ENCODE assay signal across 16 cellular contexts in the genomic region with DNA sequence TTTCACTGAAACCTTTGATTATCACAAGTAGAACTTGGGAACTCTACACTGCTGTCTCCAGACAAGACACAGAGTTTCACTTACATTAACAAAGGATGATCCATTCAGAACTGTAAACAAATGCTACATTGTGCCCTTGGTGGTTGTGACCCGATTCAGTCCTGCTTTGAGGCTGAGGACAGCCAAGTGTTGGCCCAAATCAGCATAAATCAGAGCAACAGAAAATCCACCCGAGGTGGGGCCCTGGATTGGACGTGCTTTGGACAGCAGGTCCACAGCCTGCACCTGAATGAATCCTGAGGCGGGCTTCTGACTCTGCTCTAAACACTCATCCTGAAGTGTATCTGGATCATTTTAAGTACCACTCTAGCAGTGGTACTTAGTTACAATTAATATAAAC.
DNase-seq lines count a peak whose midpoint lies in the region; ATAC-seq and TF ChIP-seq lines count a peak whose summit lies in the region.
"Had no signal": no experiment of that assay in that cellular context is flagged by ENCODE, and none has a peak within 500 bp of the region (broad histone marks: within the 10 kb centered on the region; RNA-seq: fewer than 3 reads in every experiment).

No MANE protein-coding gene starts in this region.

- ATAC-seq in HG03378 (IDR thresholded peaks at IDR 0.05; ENCODE audit: unreplicated experiment) (no peak), HG03280 (IDR thresholded peaks at IDR 0.05; ENCODE audit: unreplicated experiment) (no peak)
- ATAC-seq: heart right ventricle, WTC11 had no signal

- peak overlapping the region in 6 of 7 donors; percentile 17 to 79 (median 58) for H3K4me3 Mint-ChIP-seq in CD8-positive, alpha-beta memory T cell
- no peak overlapping the region for H3K4me3 Mint-ChIP-seq in neural progenitor cell
- H3K4me3 Mint-ChIP-seq: WTC11 had no signal

- H4K20me1 ChIP-seq in BLaER1 treated with 17β-estradiol and CSF1 and Interleukin-3, amounts not matched to agents 10 nM and 100 nM: peaks cover 3 to 80% (median 33%) of the 10 kb centered on the region in 11 experiments; a peak in 14 of 22 replicates
- peaks cover 70% of the 10 kb centered on the region for H4K20me1 ChIP-seq in neural progenitor cell (ENCODE audit: low read depth)

- no peaks in the 10 kb centered on the region for H3K27me3 ChIP-seq in BLaER1 treated with 17β-estradiol and CSF1 and Interleukin-3, amounts not matched to agents 10 nM and 100 nM
- H3K27me3 ChIP-seq in CD8-positive, alpha-beta memory T cell (ENCODE audit: insufficient read depth, low read length, poor library complexity, severe bottlenecking): no peaks in the 10 kb centered on the region
- H3K27me3 ChIP-seq in esophagus muscularis mucosa (no peaks in the 10 kb centered on the region), neural progenitor cell (no peaks in the 10 kb centered on the region)
- H3K27me3 ChIP-seq: ascending aorta, heart right ventricle had no signal

- H3K4me1 Mint-ChIP-seq in CD8-positive, alpha-beta memory T cell: peaks cover 90 to 97% (median 97%) of the 10 kb centered on the region in 3 donors
- H3K4me1 Mint-ChIP-seq in neural progenitor cell: peaks cover 13% of the 10 kb centered on the region

- H3K9me3 Mint-ChIP-seq in CD8-positive, alpha-beta memory T cell: no peaks in the 10 kb centered on the region
- peaks cover 10% of the 10 kb centered on the region for H3K9me3 Mint-ChIP-seq in neural progenitor cell

- WGBS in esophagus muscularis mucosa: 49% methylated on average over 4 of the region's 4 CpGs

- peak overlapping the region in 1 of 11 experiments; percentile 24; a peak in 2 of 22 replicates for H3K9ac ChIP-seq in BLaER1 treated with 17β-estradiol and CSF1 and Interleukin-3, amounts not matched to agents 10 nM and 100 nM
- peak overlapping the region; percentile 15 for H3K9ac ChIP-seq in neural progenitor cell

- peaks cover 0 to 3% of the 10 kb centered on the region in 2 donors for H3K27me3 Mint-ChIP-seq in CD8-positive, alpha-beta memory T cell
- H3K27me3 Mint-ChIP-seq in neural progenitor cell (ENCODE audit: insufficient read depth, low read depth): no peaks in the 10 kb centered on the region

- CTCF ChIA-PET in CD8-positive, alpha-beta memory T cell (lab: Charles Lee): interaction anchor here (0.9 to 2.0 kb wide), 6 partner anchors 13 to 122 kb away, joined by 3 to 8 read pairs (median 4); no protein-coding TSS in a partner anchor

- peaks cover 75 to 100% (median 92%) of the 10 kb centered on the region in 10 experiments for H3K4me1 ChIP-seq in BLaER1 treated with 17β-estradiol and CSF1 and Interleukin-3, amounts not matched to agents 10 nM and 100 nM
- peaks cover 94% of the 10 kb centered on the region for H3K4me1 ChIP-seq in CD8-positive, alpha-beta memory T cell (ENCODE audit: insufficient read depth, low read length)
- H3K4me1 ChIP-seq in esophagus muscularis mucosa (peaks cover 43 to 86% (median 77%) of the 10 kb centered on the region in 4 donors), neural progenitor cell (no peaks in the 10 kb centered on the region)

- intact Hi-C loops in esophagus muscularis mucosa (cut with DNase I): no loop called here

- H3K4me3 ChIP-seq in BLaER1 treated with 17β-estradiol and CSF1 and Interleukin-3, amounts not matched to agents 10 nM and 100 nM: no peak overlapping the region
- no peak overlapping the region for H3K4me3 ChIP-seq in CD8-positive, alpha-beta memory T cell (ENCODE audit: low read length)
- H3K4me3 ChIP-seq in esophagus muscularis mucosa (no peak overlapping the region), neural progenitor cell (no peak overlapping the region)
- H3K4me3 ChIP-seq: ascending aorta, heart right ventricle had no signal

- no peak for TF ChIP-seq CTCF in esophagus muscularis mucosa (IDR thresholded peaks at IDR 0.05)
- TF ChIP-seq CTCF in neural progenitor cell (IDR thresholded peaks at IDR 0.05): no peak

- H3K36me3 ChIP-seq in BLaER1 treated with 17β-estradiol and CSF1 and Interleukin-3, amounts not matched to agents 10 nM and 100 nM: peaks cover 45 to 96% (median 76%) of the 10 kb centered on the region in 11 experiments
- peaks cover 58% of the 10 kb centered on the region for H3K36me3 ChIP-seq in CD8-positive, alpha-beta memory T cell (ENCODE audit: insufficient read depth, low read length)
- peaks cover 0 to 10% (median 2%) of the 10 kb centered on the region in 4 donors for H3K36me3 ChIP-seq in esophagus muscularis mucosa
- no peaks in the 10 kb centered on the region for H3K36me3 ChIP-seq in neural progenitor cell
- H3K36me3 ChIP-seq: ascending aorta had no signal

- peaks cover 26 to 95% (median 28%) of the 10 kb centered on the region in 3 donors for H3K36me3 Mint-ChIP-seq in CD8-positive, alpha-beta memory T cell
- peaks cover 32% of the 10 kb centered on the region for H3K36me3 Mint-ChIP-seq in neural progenitor cell

- POLR2A ChIA-PET in CD8-positive, alpha-beta memory T cell (lab: Charles Lee): interaction anchor here (0.6 to 9.4 kb wide), 4 partner anchors 11 to 70 kb away, joined by 3 to 279 read pairs (median 4); no protein-coding TSS in a partner anchor

- H3K79me2 ChIP-seq in neural progenitor cell (ENCODE audit: low read depth): peaks cover 92% of the 10 kb centered on the region

- no peak for TF ChIP-seq POLR2A in esophagus muscularis mucosa (IDR thresholded peaks at IDR 0.05; ENCODE audit: low read depth)

- no peak for TF ChIP-seq EP300 in esophagus muscularis mucosa (IDR thresholded peaks at IDR 0.05)

- H3K27ac ChIP-seq in BLaER1 treated with 17β-estradiol and CSF1 and Interleukin-3, amounts not matched to agents 10 nM and 100 nM: peak overlapping the region in 3 of 11 experiments; percentile 12 to 56 (median 26); a peak in 4 of 22 replicates
- H3K27ac ChIP-seq in CD8-positive, alpha-beta memory T cell (ENCODE audit: low read depth, low read length): no peak overlapping the region
- peak overlapping the region in 3 of 4 donors; percentile 20 to 90 (median 35) for H3K27ac ChIP-seq in esophagus muscularis mucosa (replicated peaks in 1 of 4)
- no peak overlapping the region for H3K27ac ChIP-seq in neural progenitor cell
- H3K27ac ChIP-seq: ascending aorta, C4-2B, RWPE1 had no signal

- DNase-seq in CD8-positive, alpha-beta memory T cell: no peak
- no peak for DNase-seq in esophagus muscularis mucosa (ENCODE audit: extremely low spot score)
- DNase-seq in neural progenitor cell (ENCODE audit: low spot score): no peak
- no peak for DNase-seq in NCI-H2081 (lab: John Stamatoyannopoulos, UW)
- DNase-seq: cortex of kidney; heart right ventricle; KG1; NCI-H1105; stimulated activated CD4-positive, alpha-beta T cell treated with anti-CD3 and anti-CD28 coated beads, Interleukin-12 subunit alpha, Interleukin-12 subunit beta, amount 100 ng/mL, for 4 hours had no signal

- peak overlapping the region; percentile 72 to 97 (median 86) for H3K27ac Mint-ChIP-seq in CD8-positive, alpha-beta memory T cell
- H3K27ac Mint-ChIP-seq in neural progenitor cell: no peak overlapping the region
- H3K27ac Mint-ChIP-seq: WTC11 had no signal

- peak overlapping the region in 6 of 11 experiments; percentile 17 to 99 (median 46); a peak in 6 of 22 replicates for H3K4me2 ChIP-seq in BLaER1 treated with 17β-estradiol and CSF1 and Interleukin-3, amounts not matched to agents 10 nM and 100 nM
- no peak overlapping the region for H3K4me2 ChIP-seq in neural progenitor cell

- no peaks in the 10 kb centered on the region for H3F3A ChIP-seq in neural progenitor cell (ENCODE audit: low read depth)

- peaks cover 0 to 7% (median 5%) of the 10 kb centered on the region in 11 experiments; a peak in 8 of 22 replicates for H3K9me3 ChIP-seq in BLaER1 treated with 17β-estradiol and CSF1 and Interleukin-3, amounts not matched to agents 10 nM and 100 nM (replicated peaks in 1 of 11)
- H3K9me3 ChIP-seq in CD8-positive, alpha-beta memory T cell (ENCODE audit: low read length): no peaks in the 10 kb centered on the region
- no peaks in the 10 kb centered on the region for H3K9me3 ChIP-seq in esophagus muscularis mucosa
- no peaks in the 10 kb centered on the region for H3K9me3 ChIP-seq in neural progenitor cell (ENCODE audit: low read depth)
- H3K9me3 ChIP-seq: ascending aorta, heart right ventricle had no signal

- H2AFZ ChIP-seq in neural progenitor cell (replicated peaks): no peak overlapping the region

Comparison
In these comparisons a context has a peak if more than half of its experiments do, and no peak if none do; other contexts are left out.
1. H3K27ac ChIP-seq: peak in esophagus muscularis mucosa (3 of 4); none in CD8-positive, alpha-beta memory T cell (single experiment) and neural progenitor cell (single experiment).